In genomic region chr14:94409430-94409829, GRCh38 we compare ENCODE assay signal across 20 cellular contexts. TPM values are rescaled to one million over a fixed set of nuclear protein-coding genes. Genes with fewer than 3 reads are reported as not detected.
"Had no signal": no experiment of that assay in that cellular context is flagged by ENCODE, and none has a peak within 500 bp of the region (broad histone marks: within the 10 kb centered on the region; RNA-seq: fewer than 3 reads in every experiment).

No MANE protein-coding gene starts in this region.

RNA-seq across cellular contexts. Expression of gene SERPINA1, which starts 21.0 kb away (rescaled TPM):
- total RNA-seq: activated T-helper 1 cell treated with anti-CD3 and anti-CD28 coated beads, Interleukin-12 subunit alpha, Interleukin-12 subunit beta, Interleukin-2, Interleukin-4 antibody, amounts not matched to agents 30 ng/mL and 10 ng/mL and 1 ng/mL, durations not matched to agents 14 hours and 24 hours and 36 hours had no signal

RNA-seq across cellular contexts. Expression of gene SERPINA2, which starts 42.9 kb away (rescaled TPM):
- total RNA-seq: activated naive CD4-positive, alpha-beta T cell treated with anti-CD3 and anti-CD28 coated beads for 36 hours; activated naive CD4-positive, alpha-beta T cell treated with anti-CD3 and anti-CD28 coated beads, Interleukin-2, amount 50 U/mL, for 72 hours; activated naive CD8-positive, alpha-beta T cell treated with anti-CD3 and anti-CD28 coated beads for 36 hours; activated naive CD8-positive, alpha-beta T cell treated with anti-CD3 and anti-CD28 coated beads, Interleukin-2, amount 10 ng/mL, durations not matched to agents 7 days and 5 days; activated T-cell treated with anti-CD3 and anti-CD28 coated beads, Interleukin-2, amount 50 U/mL, for 4 hours; activated T-cell treated with anti-CD3 and anti-CD28 coated beads, Interleukin-2, amount 50 U/mL, for 72 hours; activated T-helper 1 cell treated with anti-CD3 and anti-CD28 coated beads, Interleukin-12 subunit alpha, Interleukin-12 subunit beta, Interleukin-2, Interleukin-4 antibody, amounts not matched to agents 30 ng/mL and 10 ng/mL and 1 ng/mL, durations not matched to agents 14 hours and 24 hours and 36 hours; activated T-helper 2 cell treated with anti-CD3 and anti-CD28 coated beads, Interferon-gamma antibody, Interleukin-2, Interleukin-4, amounts not matched to agents 10 μg/mL and 5 μg/mL and 100 μg/mL, durations not matched to agents 14 hours and 24 hours and 36 hours; adrenal gland; aorta; ascending aorta; astrocyte; body of pancreas; breast epithelium; bronchial epithelial cell; cardiac muscle cell; cardiac septum; cerebellum had no signal
- polyA plus RNA-seq: adipose tissue, adrenal gland, aorta, cardiac muscle cell had no signal

RNA-seq across cellular contexts. Expression of gene SERPINA11, which starts 43.2 kb away (rescaled TPM):
- total RNA-seq: activated naive CD4-positive, alpha-beta T cell treated with anti-CD3 and anti-CD28 coated beads for 36 hours; activated naive CD4-positive, alpha-beta T cell treated with anti-CD3 and anti-CD28 coated beads, Interleukin-2, amount 50 U/mL, for 72 hours; activated naive CD8-positive, alpha-beta T cell treated with anti-CD3 and anti-CD28 coated beads for 36 hours; activated naive CD8-positive, alpha-beta T cell treated with anti-CD3 and anti-CD28 coated beads, Interleukin-2, amount 10 ng/mL, durations not matched to agents 7 days and 5 days; activated T-cell treated with anti-CD3 and anti-CD28 coated beads, Interleukin-2, amount 50 U/mL, for 4 hours; activated T-cell treated with anti-CD3 and anti-CD28 coated beads, Interleukin-2, amount 50 U/mL, for 72 hours; activated T-helper 1 cell treated with anti-CD3 and anti-CD28 coated beads, Interleukin-12 subunit alpha, Interleukin-12 subunit beta, Interleukin-2, Interleukin-4 antibody, amounts not matched to agents 30 ng/mL and 10 ng/mL and 1 ng/mL, durations not matched to agents 14 hours and 24 hours and 36 hours; activated T-helper 17 cell treated with anti-CD3 and anti-CD28 coated beads, Interleukin-2, amount 50 U/mL, for 72 hours; activated T-helper 2 cell treated with anti-CD3 and anti-CD28 coated beads, Interferon-gamma antibody, Interleukin-2, Interleukin-4, amounts not matched to agents 10 μg/mL and 5 μg/mL and 100 μg/mL, durations not matched to agents 14 hours and 24 hours and 36 hours; adrenal gland; aorta; ascending aorta; body of pancreas; bronchial epithelial cell; cardiac muscle cell; cardiac septum; cerebellum had no signal
- polyA plus RNA-seq: adipose tissue, adrenal gland, aorta, cardiac muscle cell had no signal
